19 cellular contexts compared by ENCODE assay signal in the genomic region with DNA sequence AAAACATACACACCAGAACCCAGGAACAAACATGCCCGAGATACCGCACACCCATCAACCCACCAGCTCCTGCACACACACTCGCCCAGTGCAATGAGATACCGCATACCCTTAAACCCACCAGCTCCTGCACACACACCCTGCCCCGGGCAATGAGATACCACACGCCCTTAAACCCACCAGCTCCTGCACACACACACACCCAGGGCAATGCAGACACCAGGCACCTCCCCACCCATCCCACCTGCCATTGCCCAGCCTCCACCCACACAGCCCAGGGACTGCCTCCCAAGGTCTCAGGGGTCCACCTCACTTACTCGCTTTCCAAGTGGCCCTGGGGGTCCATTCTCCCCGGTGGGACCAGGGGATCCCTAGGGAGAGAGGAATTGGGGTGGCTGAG.
"Had no signal": no experiment of that assay in that cellular context is flagged by ENCODE, and none has a peak within 500 bp of the region (broad histone marks: within the 10 kb centered on the region; RNA-seq: fewer than 3 reads in every experiment).

No MANE protein-coding gene starts in this region.

- H3K27me3 ChIP-seq: colonic mucosa, hepatocyte, right lobe of liver, testis, tibial nerve had no signal

- H3K27ac Mint-ChIP-seq: endodermal cell; naive thymus-derived CD4-positive, alpha-beta T cell; stimulated activated naive CD8-positive, alpha-beta T cell treated with anti-CD3 and anti-CD28 coated beads, Interleukin-15, Interleukin-2, amounts not matched to agents 100 ng/mL and 50 ng/mL, for 24 hours had no signal

- ATAC-seq: naive thymus-derived CD4-positive, alpha-beta T cell; psoas muscle; right lobe of liver; stimulated activated memory B cell treated with anti-CD40 and anti-IgM and Interleukin-4, amounts not matched to agents 10 μg/mL and 1 μg/mL and 100 μg/mL, for 72 hours had no signal

- H3K4me3 Mint-ChIP-seq: endodermal cell; naive thymus-derived CD4-positive, alpha-beta T cell; stimulated activated memory B cell treated with anti-CD40 and anti-IgM and Interleukin-4, amounts not matched to agents 10 μg/mL and 1 μg/mL and 100 μg/mL, for 72 hours; stimulated activated naive CD8-positive, alpha-beta T cell treated with anti-CD3 and anti-CD28 coated beads, Interleukin-15, Interleukin-2, amounts not matched to agents 100 ng/mL and 50 ng/mL, for 24 hours had no signal

- H3K4me1 ChIP-seq: colonic mucosa, parathyroid adenoma, psoas muscle, right lobe of liver, testis, tibial nerve had no signal

- H2AFZ ChIP-seq: hepatocyte, parathyroid adenoma had no signal

- H3K9me3 Mint-ChIP-seq: endodermal cell; naive thymus-derived CD4-positive, alpha-beta T cell; stimulated activated memory B cell treated with anti-CD40 and anti-IgM and Interleukin-4, amounts not matched to agents 10 μg/mL and 1 μg/mL and 100 μg/mL, for 72 hours; stimulated activated naive CD8-positive, alpha-beta T cell treated with anti-CD3 and anti-CD28 coated beads, Interleukin-15, Interleukin-2, amounts not matched to agents 100 ng/mL and 50 ng/mL, for 24 hours had no signal

- H3K36me3 ChIP-seq: colonic mucosa, right lobe of liver, tibial nerve had no signal

- H3K9ac ChIP-seq: parathyroid adenoma had no signal

- H3K36me3 Mint-ChIP-seq: naive thymus-derived CD4-positive, alpha-beta T cell; stimulated activated memory B cell treated with anti-CD40 and anti-IgM and Interleukin-4, amounts not matched to agents 10 μg/mL and 1 μg/mL and 100 μg/mL, for 72 hours had no signal

- H3K27ac ChIP-seq: colonic mucosa, hepatocyte, parathyroid adenoma, psoas muscle, right lobe of liver, testis, tibial nerve had no signal

- H3K4me3 ChIP-seq: colonic mucosa, hepatocyte, psoas muscle, right lobe of liver, testis, tibial nerve had no signal

- H3K9me3 ChIP-seq: colonic mucosa, psoas muscle, right lobe of liver, testis, tibial nerve had no signal

- H3K79me2 ChIP-seq: hepatocyte, parathyroid adenoma had no signal

- DNase-seq: colonic mucosa; effector CD4-positive, alpha-beta T cell; endodermal cell; foreskin melanocyte; head of caudate nucleus; naive thymus-derived CD4-positive, alpha-beta T cell; occipital lobe; psoas muscle; retina; stimulated activated CD4-positive, alpha-beta T cell treated with anti-CD3 and anti-CD28 coated beads, Interleukin-15, amount 100 ng/mL, for 24 hours; stimulated activated CD4-positive, alpha-beta T cell treated with anti-CD3 and anti-CD28 coated beads, Interleukin-1b, Interleukin-23, amount 100 ng/mL, for 48 hours; stimulated activated CD4-positive, alpha-beta T cell treated with anti-CD3 and anti-CD28 coated beads, Interleukin-4, amount 100 ng/mL, for 24 hours; testis had no signal

- H3K4me1 Mint-ChIP-seq: endodermal cell; naive thymus-derived CD4-positive, alpha-beta T cell had no signal

- H3K4me2 ChIP-seq: hepatocyte had no signal
